In the genomic region with DNA sequence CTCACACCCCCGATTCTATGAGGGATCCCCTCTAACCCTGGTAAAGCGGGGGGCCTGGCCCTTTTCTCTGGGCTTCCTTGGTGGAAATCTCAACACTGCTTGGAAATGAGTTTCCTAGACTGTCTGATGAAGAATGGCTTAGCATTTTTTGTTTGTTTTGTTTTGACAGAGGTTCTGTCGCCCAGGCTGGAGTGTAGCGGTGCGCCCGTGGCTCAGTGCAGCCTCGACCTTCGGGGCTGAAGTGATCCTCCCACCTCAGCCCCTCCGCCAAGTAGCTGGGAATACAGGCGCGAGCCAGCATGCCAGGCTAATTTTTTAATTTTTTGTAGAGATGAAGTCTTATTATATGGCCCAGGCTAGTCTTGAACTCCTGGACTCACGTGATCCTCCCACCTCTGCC, we compare ENCODE assay signal across 9 cellular contexts. TPM values are rescaled to one million over a fixed set of nuclear protein-coding genes. Genes with fewer than 3 reads are reported as not detected.
DNase-seq lines count a peak whose midpoint lies in the region; ATAC-seq, FAIRE-seq and TF ChIP-seq lines count a peak whose summit lies in the region.
"Had no signal": no experiment of that assay in that cellular context is flagged by ENCODE, and none has a peak within 500 bp of the region (broad histone marks: within the 10 kb centered on the region; RNA-seq: fewer than 3 reads in every experiment).

No MANE protein-coding gene starts in this region.

- POLR2A ChIA-PET in activated CD4-positive, alpha-beta T cell treated with anti-CD3 and anti-CD28 coated beads for 36 hours (lab: Charles Lee), result no interaction called here
- POLR2A ChIA-PET in HepG2 (lab: Yijun Ruan, JAX), result no interaction called here

- no TSS peak for BruUV-seq in HepG2 (replicated peaks; lab: Mats Ljungman, UMichigan)

- H2AFZ ChIP-seq in astrocyte (ENCODE audit: low read depth, low read length), result no peak overlapping the region
- H2AFZ ChIP-seq in HepG2 (ENCODE audit: low read length), result no peak overlapping the region

- H3K4me1 ChIP-seq in astrocyte (ENCODE audit: insufficient read depth, low read length), result no peaks in the 10 kb centered on the region
- H3K4me1 ChIP-seq in HepG2 (ENCODE audit: insufficient read depth, low read length), result no peaks in the 10 kb centered on the region
- peaks cover 4% of the 10 kb centered on the region for H3K4me1 ChIP-seq in testis

- CTCF ChIA-PET in activated CD4-positive, alpha-beta T cell treated with anti-CD3 and anti-CD28 coated beads for 36 hours (lab: Charles Lee), result no interaction called here
- CTCF ChIA-PET in HepG2 (lab: Yijun Ruan, JAX; ENCODE audit: low intra/inter-chr PET ratio, low total read pairs), result no interaction called here

- H3K36me3 ChIP-seq in astrocyte (ENCODE audit: insufficient read depth, low read length) (no peaks in the 10 kb centered on the region), HepG2 (replicated peaks in 1 of 2; ENCODE audit: control insufficient read depth in 1 of 2, insufficient read depth in 2 of 2, low read length in 2 of 2) (no peaks in the 10 kb centered on the region), testis (ENCODE audit: low read depth, missing control alignments) (no peaks in the 10 kb centered on the region)

- intact Hi-C loops in activated CD4-positive, alpha-beta T cell treated with anti-CD3 and anti-CD28 coated beads for 36 hours (cut with DNase I, micrococcal nuclease), result loop anchor here (2.0 to 10.0 kb wide), 5 partner anchors 30 to 1082 kb away; partner anchors contain the start of genes TC2N (in 2 of the 2), ATXN3 (in 1 of the 2), CPSF2 (in 1 of the 2) and NDUFB1 (in 1 of the 2)
- intact Hi-C loops in HepG2 (cut with micrococcal nuclease; ENCODE audit: unreplicated experiment), result no loop called here
- intact Hi-C loops in testis (cut with DNase I; ENCODE audit: low total_unique reads), result no loop called here

- H3K79me2 ChIP-seq in astrocyte (ENCODE audit: insufficient read depth, low read length) (no peaks in the 10 kb centered on the region), HepG2 (ENCODE audit: insufficient read depth, low read length) (no peaks in the 10 kb centered on the region)

- no peak overlapping the region for H3K9ac ChIP-seq in astrocyte (ENCODE audit: low read length)
- H3K9ac ChIP-seq in HepG2 (ENCODE audit: insufficient read depth, low read depth, low read length), result no peak overlapping the region

- H3K9me3 Mint-ChIP-seq in activated CD4-positive, alpha-beta T cell treated with anti-CD3 and anti-CD28 coated beads for 36 hours (ENCODE audit: low read depth), result no peaks in the 10 kb centered on the region
- no peaks in the 10 kb centered on the region for H3K9me3 Mint-ChIP-seq in astrocyte (ENCODE audit: unreplicated experiment)

- no peaks in the 10 kb centered on the region for H3K27me3 Mint-ChIP-seq in activated CD4-positive, alpha-beta T cell treated with anti-CD3 and anti-CD28 coated beads for 36 hours
- peaks cover 29% of the 10 kb centered on the region for H3K27me3 Mint-ChIP-seq in astrocyte (ENCODE audit: low read depth, unreplicated experiment)

- FAIRE-seq in astrocyte (lab: Jason Lieb, UNC) (no peak), HepG2 (lab: Jason Lieb, UNC) (no peak)
- FAIRE-seq: TTC549 had no signal

- H3K9me3 ChIP-seq in astrocyte (ENCODE audit: insufficient read depth, low read depth, low read length) (no peaks in the 10 kb centered on the region), HepG2 (ENCODE audit: low read length) (no peaks in the 10 kb centered on the region), testis (no peaks in the 10 kb centered on the region)

- ATAC-seq in activated CD4-positive, alpha-beta T cell treated with anti-CD3 and anti-CD28 coated beads for 36 hours, result no peak
- ATAC-seq in HepG2 (no peak), GM21576 (IDR thresholded peaks at IDR 0.05; ENCODE audit: unreplicated experiment) (no peak)

- peaks cover 53% of the 10 kb centered on the region for H3K27me3 ChIP-seq in astrocyte (ENCODE audit: insufficient read depth, low read length)
- H3K27me3 ChIP-seq in HepG2 (ENCODE audit: control insufficient read depth in 1 of 2, insufficient read depth in 2 of 2, low read length in 2 of 2), result peaks cover 0 to 27% of the 10 kb centered on the region in 2 experiments; a peak in 4 of 5 replicates
- H3K27me3 ChIP-seq in testis, result no peaks in the 10 kb centered on the region

- peak overlapping the region; percentile 76 for H3K27ac Mint-ChIP-seq in activated CD4-positive, alpha-beta T cell treated with anti-CD3 and anti-CD28 coated beads for 36 hours
- H3K27ac Mint-ChIP-seq in astrocyte (ENCODE audit: unreplicated experiment), result no peak overlapping the region

- H4K20me1 ChIP-seq in astrocyte (ENCODE audit: insufficient read depth, low read length), result no peaks in the 10 kb centered on the region
- no peaks in the 10 kb centered on the region for H4K20me1 ChIP-seq in HepG2 (ENCODE audit: insufficient read depth, low read length)

- peak overlapping the region; percentile 83 for H3K4me3 Mint-ChIP-seq in activated CD4-positive, alpha-beta T cell treated with anti-CD3 and anti-CD28 coated beads for 36 hours
- H3K4me3 Mint-ChIP-seq in astrocyte (ENCODE audit: unreplicated experiment), result peak overlapping the region; percentile 83

- H3K4me1 Mint-ChIP-seq in activated CD4-positive, alpha-beta T cell treated with anti-CD3 and anti-CD28 coated beads for 36 hours, result peaks cover 70% of the 10 kb centered on the region
- no peaks in the 10 kb centered on the region for H3K4me1 Mint-ChIP-seq in astrocyte (ENCODE audit: low read depth, unreplicated experiment)

- H3K27ac ChIP-seq in astrocyte (ENCODE audit: low read depth, low read length) (no peak overlapping the region), HepG2 (ENCODE audit: extremely low read length, insufficient read depth, low read length) (no peak overlapping the region), testis (peak overlapping the region; percentile 83 to 91)

- TF ChIP-seq EP300 in HepG2 (IDR thresholded peaks at IDR 0.05; ENCODE audit: low read depth in 2 of 2, low read length in 2 of 2) (no peak), HepG2 (CRISPR knock-in tag; IDR thresholded peaks at IDR 0.05; ENCODE audit: borderline replicate concordance) (no peak)

- H3K4me3 ChIP-seq in astrocyte (ENCODE audit: insufficient read depth, low read depth, low read length) (no peak overlapping the region), HepG2 (replicated peaks in 1 of 3; ENCODE audit: insufficient read depth in 1 of 3, low read depth in 2 of 3, low read length in 3 of 3) (peak overlapping the region in 1 of 3 experiments; percentile 10; a peak in 1 of 6 replicates), testis (peak overlapping the region; percentile 75 to 88)

- no peak for DNase-seq in activated CD4-positive, alpha-beta T cell treated with anti-CD3 and anti-CD28 coated beads for 36 hours
- DNase-seq in activated CD4-positive, alpha-beta T cell treated with anti-CD3 and anti-CD28 coated beads, Interleukin-2, amount 50 U/mL, for 1 hour, result no peak
- DNase-seq in astrocyte (ENCODE audit: low read depth) (no peak), HepG2 (ENCODE audit: low spot score) (no peak), testis (no peak), DMS79 treated with DMSO at 0.1 percent for 48 hours (lab: John Stamatoyannopoulos, UW) (no peak), ecto neural progenitor cell (ENCODE audit: low spot score) (no peak)

- 62% methylated on average over 12 of the region's 12 CpGs for WGBS in HepG2 (ENCODE audit: low lambda C conversion rate)
- 22 to 37% methylated on average over 12 of the region's 12 CpGs for WGBS in testis, 2 donors

- TF ChIP-seq CTCF in astrocyte (IDR thresholded peaks at IDR 0.05; ENCODE audit: insufficient read depth, low read depth, low read length), result no peak
- TF ChIP-seq CTCF in HepG2 (CRISPR knock-in tag; IDR thresholded peaks at IDR 0.05), result no peak
- no peak for TF ChIP-seq CTCF in testis (IDR thresholded peaks at IDR 0.05)

- peak overlapping the region; percentile 65 for H3K4me2 ChIP-seq in astrocyte (ENCODE audit: low read length)
- peak overlapping the region; percentile 39; the same call in 1 of the 2 replicates for H3K4me2 ChIP-seq in HepG2 (ENCODE audit: low read depth, low read length)

- no peak for TF ChIP-seq RAD21 in HepG2 (CRISPR knock-in tag; IDR thresholded peaks at IDR 0.05)

- in situ Hi-C loops in HepG2 (cut with HindIII; ENCODE audit: extremely low pct_ligation_motif_present, low pct_unique_long_range_greater_than_20kb), result no loop called here

- TF ChIP-seq POLR2A in HepG2 (IDR thresholded peaks at IDR 0.05; ENCODE audit: insufficient read depth in 1 of 2, low read depth in 2 of 2, low read length in 2 of 2), result no peak
- TF ChIP-seq POLR2A in testis (IDR thresholded peaks at IDR 0.05), result no peak

- peaks cover 9% of the 10 kb centered on the region for H3K36me3 Mint-ChIP-seq in activated CD4-positive, alpha-beta T cell treated with anti-CD3 and anti-CD28 coated beads for 36 hours (ENCODE audit: low read depth)
- no peaks in the 10 kb centered on the region for H3K36me3 Mint-ChIP-seq in astrocyte (ENCODE audit: low read depth, unreplicated experiment)

RNA-seq across cellular contexts. Expression of gene TC2N, which starts 30.3 kb away (rescaled TPM):
- 10 to 100 TPM; 48.8 to 49.3 TPM for total RNA-seq in activated CD4-positive, alpha-beta T cell treated with anti-CD3 and anti-CD28 coated beads for 36 hours
- 1.2 and 1.6 TPM in 2 replicates for total RNA-seq in astrocyte
- total RNA-seq in HepG2 (2016; rRNA removed; fragmentation: Illumina TruSeq; extraction: Trizol), result not detected in 2 replicates
- total RNA-seq in HepG2 (2016; cell fraction: cytosol; rRNA removed; fragmentation: Illumina TruSeq; extraction: Trizol; ENCODE audit: low read depth), result not detected in 2 replicates
- not detected in 2 replicates for total RNA-seq in HepG2 (2016; cell fraction: insoluble cytoplasmic fraction; rRNA removed; fragmentation: Illumina TruSeq; extraction: Trizol)
- not detected in 2 replicates for total RNA-seq in HepG2 (2016; cell fraction: membrane; rRNA removed; fragmentation: Illumina TruSeq; extraction: Trizol)
- total RNA-seq in HepG2 (2016; cell fraction: nucleus; rRNA removed; fragmentation: Illumina TruSeq; extraction: Trizol), result not detected in 2 replicates
- 0.03 TPM in 1 of 2 replicates, not detected in the other for polyA plus RNA-seq in HepG2 (2011; rRNA removed)
- 0.14 TPM in 1 of 2 replicates, not detected in the other for polyA plus RNA-seq in HepG2 (2011; cell fraction: cytosol; rRNA removed)
- polyA plus RNA-seq in HepG2 (2011; cell fraction: nucleus; rRNA removed), result not detected in 2 replicates
- polyA plus RNA-seq in HepG2 (2012), result 0.05 TPM in 1 of 2 replicates, not detected in the other
- polyA plus RNA-seq in HepG2 (2016; cell fraction: cytosol; fragmentation: Illumina TruSeq; extraction: Trizol; ENCODE audit: low read depth), result not detected in 2 replicates
- not detected in 2 replicates for polyA plus RNA-seq in HepG2 (2016; cell fraction: insoluble cytoplasmic fraction; fragmentation: Illumina TruSeq; extraction: Trizol; ENCODE audit: low read depth)
- not detected in 2 replicates for polyA plus RNA-seq in HepG2 (2016; cell fraction: membrane; fragmentation: Illumina TruSeq; extraction: Trizol; ENCODE audit: low read depth)
- polyA plus RNA-seq in HepG2 (2016; cell fraction: nucleus; fragmentation: Illumina TruSeq; extraction: Trizol; ENCODE audit: insufficient read depth, low read depth), result not detected in 2 replicates
- polyA minus RNA-seq in HepG2 (2011; rRNA and poly(A)+ RNA removed; ENCODE audit: low replicate concordance), result 9.2 TPM in 1 of 2 replicates, not detected in the other
- polyA minus RNA-seq in HepG2 (2011; cell fraction: cytosol; rRNA and poly(A)+ RNA removed), result not detected in 2 replicates
- 0.26 TPM in 1 of 2 replicates, not detected in the other for polyA minus RNA-seq in HepG2 (2011; cell fraction: nucleus; rRNA and poly(A)+ RNA removed)
- 10 to 100 TPM; 19.6 to 24.3 TPM for total RNA-seq in testis
- 17.2 TPM for polyA plus RNA-seq in testis (ENCODE audit: insufficient read depth, low read depth, low replicate concordance)

Comparison
In these comparisons a context has a peak if more than half of its experiments do, and no peak if none do; other contexts are left out.
1. H3K27ac ChIP-seq: peak in testis (2 of 2); none in astrocyte (single experiment) and HepG2 (single experiment).
2. intact Hi-C loops: an anchor here in activated CD4-positive, alpha-beta T cell treated with anti-CD3 and anti-CD28 coated beads for 36 hours (2.0 to 10.0 kb wide); none called in HepG2 and testis.